19 cellular contexts compared by ENCODE assay signal in the genomic region with DNA sequence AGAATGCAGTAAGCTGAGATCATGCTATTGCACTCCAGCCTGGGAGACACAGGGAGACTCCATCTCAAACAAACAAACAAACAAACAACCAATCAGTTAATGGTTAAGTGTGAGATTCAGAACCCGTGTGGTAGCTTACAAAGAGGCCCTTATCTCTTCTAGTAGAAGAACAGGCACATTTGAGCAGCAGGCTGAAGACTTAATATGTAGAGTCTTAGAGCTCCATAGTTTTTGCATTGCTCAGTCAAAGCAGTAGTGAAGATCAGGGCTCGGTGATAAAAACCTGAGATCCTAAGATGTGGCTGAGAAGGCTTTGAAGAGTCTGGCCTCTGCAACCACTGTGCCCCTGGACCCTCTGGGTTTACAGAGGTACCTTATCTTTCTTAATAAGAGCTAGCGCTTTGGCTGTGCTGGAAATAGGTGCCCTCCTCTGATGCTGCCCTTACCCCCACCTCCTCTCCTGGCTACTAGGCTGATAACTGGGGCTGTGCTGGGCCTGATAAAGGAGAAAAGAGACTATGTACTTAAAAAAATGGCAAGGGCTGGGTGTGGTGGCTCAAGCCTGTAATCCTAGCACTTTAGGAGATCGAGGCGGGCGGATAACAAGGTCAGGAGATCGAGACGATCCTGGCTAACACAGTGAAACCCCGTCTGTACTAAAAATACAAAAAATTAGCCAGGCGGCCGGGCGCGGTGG.
"Had no signal": no experiment of that assay in that cellular context is flagged by ENCODE, and none has a peak within 500 bp of the region (broad histone marks: within the 10 kb centered on the region; RNA-seq: fewer than 3 reads in every experiment).

No MANE protein-coding gene starts in this region.

- H3K9me3 ChIP-seq: adrenal gland, breast epithelium, prostate gland had no signal

- ATAC-seq: activated CD8-positive, alpha-beta T cell treated with anti-CD3 and anti-CD28 coated beads, Interleukin-2, amount 10 ng/mL, durations not matched to agents 7 days and 5 days; natural killer cell had no signal

- H3K36me3 ChIP-seq: adrenal gland, breast epithelium, heart left ventricle, prostate gland, tibial artery had no signal

- FAIRE-seq: astrocyte, keratinocyte had no signal

- DNase-seq: activated CD4-positive, alpha-beta T cell treated with anti-CD3 and anti-CD28 coated beads, Interleukin-2, amount 50 U/mL, for 1 hour; activated CD4-positive, CD25-positive, alpha-beta regulatory T cell treated with anti-CD3 and anti-CD28 coated beads, Interleukin-2, amount 50 U/mL, for 72 hours; activated CD8-positive, alpha-beta T cell treated with anti-CD3 and anti-CD28 coated beads, Interleukin-2, amount 10 ng/mL, durations not matched to agents 7 days and 5 days; adrenal gland; cerebellar nuclear complex; heart left ventricle; midbrain; natural killer cell; stimulated activated CD4-positive, alpha-beta T cell treated with anti-CD3 and anti-CD28 coated beads, Interleukin-12 subunit alpha, Interleukin-12 subunit beta, amount 100 ng/mL, for 4 hours; stimulated activated CD4-positive, alpha-beta T cell treated with anti-CD3 and anti-CD28 coated beads, Interleukin-4, amount 100 ng/mL, for 4 hours; substantia nigra; T1000; tibial artery had no signal

- H3K4me1 ChIP-seq: adrenal gland, breast epithelium, prostate gland, tibial artery had no signal

- H3K27me3 ChIP-seq: adrenal gland, breast epithelium, heart left ventricle, tibial artery had no signal

- H3K27ac ChIP-seq: adrenal gland, breast epithelium, coronary artery, prostate gland, tibial artery, VCaP had no signal

- H3K4me3 ChIP-seq: adrenal gland, breast epithelium, coronary artery, heart left ventricle, prostate gland, tibial artery had no signal
